In the genomic region with DNA sequence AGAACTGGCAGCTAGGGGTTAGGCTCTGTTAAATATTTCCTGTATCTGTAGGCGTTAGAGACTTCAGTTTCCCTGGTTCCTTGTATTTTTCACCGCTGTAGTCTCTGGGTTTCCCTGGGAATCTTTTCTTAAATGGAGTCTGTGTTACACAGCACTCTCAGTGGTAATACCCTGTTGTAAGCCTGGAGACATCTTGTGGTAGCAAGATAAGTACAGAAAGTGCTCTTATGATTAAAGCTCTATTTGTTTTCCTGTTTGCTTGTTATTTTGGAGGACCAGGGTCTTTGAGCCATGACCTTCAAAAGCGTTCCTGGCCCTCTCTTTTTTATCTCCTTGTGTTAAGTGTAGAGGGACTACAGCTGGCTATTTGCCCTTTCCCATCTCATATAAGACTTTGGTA, we compare ENCODE assay signal across 1 cellular context.
TF ChIP-seq lines count a peak whose summit lies in the region.

No MANE protein-coding gene starts in this region.

TF ChIP-seq in H1, 55 proteins besides CTCF, POLR2A, EP300 and RAD21 (continued from another document):
- TF ChIP-seq, protein P1, sequence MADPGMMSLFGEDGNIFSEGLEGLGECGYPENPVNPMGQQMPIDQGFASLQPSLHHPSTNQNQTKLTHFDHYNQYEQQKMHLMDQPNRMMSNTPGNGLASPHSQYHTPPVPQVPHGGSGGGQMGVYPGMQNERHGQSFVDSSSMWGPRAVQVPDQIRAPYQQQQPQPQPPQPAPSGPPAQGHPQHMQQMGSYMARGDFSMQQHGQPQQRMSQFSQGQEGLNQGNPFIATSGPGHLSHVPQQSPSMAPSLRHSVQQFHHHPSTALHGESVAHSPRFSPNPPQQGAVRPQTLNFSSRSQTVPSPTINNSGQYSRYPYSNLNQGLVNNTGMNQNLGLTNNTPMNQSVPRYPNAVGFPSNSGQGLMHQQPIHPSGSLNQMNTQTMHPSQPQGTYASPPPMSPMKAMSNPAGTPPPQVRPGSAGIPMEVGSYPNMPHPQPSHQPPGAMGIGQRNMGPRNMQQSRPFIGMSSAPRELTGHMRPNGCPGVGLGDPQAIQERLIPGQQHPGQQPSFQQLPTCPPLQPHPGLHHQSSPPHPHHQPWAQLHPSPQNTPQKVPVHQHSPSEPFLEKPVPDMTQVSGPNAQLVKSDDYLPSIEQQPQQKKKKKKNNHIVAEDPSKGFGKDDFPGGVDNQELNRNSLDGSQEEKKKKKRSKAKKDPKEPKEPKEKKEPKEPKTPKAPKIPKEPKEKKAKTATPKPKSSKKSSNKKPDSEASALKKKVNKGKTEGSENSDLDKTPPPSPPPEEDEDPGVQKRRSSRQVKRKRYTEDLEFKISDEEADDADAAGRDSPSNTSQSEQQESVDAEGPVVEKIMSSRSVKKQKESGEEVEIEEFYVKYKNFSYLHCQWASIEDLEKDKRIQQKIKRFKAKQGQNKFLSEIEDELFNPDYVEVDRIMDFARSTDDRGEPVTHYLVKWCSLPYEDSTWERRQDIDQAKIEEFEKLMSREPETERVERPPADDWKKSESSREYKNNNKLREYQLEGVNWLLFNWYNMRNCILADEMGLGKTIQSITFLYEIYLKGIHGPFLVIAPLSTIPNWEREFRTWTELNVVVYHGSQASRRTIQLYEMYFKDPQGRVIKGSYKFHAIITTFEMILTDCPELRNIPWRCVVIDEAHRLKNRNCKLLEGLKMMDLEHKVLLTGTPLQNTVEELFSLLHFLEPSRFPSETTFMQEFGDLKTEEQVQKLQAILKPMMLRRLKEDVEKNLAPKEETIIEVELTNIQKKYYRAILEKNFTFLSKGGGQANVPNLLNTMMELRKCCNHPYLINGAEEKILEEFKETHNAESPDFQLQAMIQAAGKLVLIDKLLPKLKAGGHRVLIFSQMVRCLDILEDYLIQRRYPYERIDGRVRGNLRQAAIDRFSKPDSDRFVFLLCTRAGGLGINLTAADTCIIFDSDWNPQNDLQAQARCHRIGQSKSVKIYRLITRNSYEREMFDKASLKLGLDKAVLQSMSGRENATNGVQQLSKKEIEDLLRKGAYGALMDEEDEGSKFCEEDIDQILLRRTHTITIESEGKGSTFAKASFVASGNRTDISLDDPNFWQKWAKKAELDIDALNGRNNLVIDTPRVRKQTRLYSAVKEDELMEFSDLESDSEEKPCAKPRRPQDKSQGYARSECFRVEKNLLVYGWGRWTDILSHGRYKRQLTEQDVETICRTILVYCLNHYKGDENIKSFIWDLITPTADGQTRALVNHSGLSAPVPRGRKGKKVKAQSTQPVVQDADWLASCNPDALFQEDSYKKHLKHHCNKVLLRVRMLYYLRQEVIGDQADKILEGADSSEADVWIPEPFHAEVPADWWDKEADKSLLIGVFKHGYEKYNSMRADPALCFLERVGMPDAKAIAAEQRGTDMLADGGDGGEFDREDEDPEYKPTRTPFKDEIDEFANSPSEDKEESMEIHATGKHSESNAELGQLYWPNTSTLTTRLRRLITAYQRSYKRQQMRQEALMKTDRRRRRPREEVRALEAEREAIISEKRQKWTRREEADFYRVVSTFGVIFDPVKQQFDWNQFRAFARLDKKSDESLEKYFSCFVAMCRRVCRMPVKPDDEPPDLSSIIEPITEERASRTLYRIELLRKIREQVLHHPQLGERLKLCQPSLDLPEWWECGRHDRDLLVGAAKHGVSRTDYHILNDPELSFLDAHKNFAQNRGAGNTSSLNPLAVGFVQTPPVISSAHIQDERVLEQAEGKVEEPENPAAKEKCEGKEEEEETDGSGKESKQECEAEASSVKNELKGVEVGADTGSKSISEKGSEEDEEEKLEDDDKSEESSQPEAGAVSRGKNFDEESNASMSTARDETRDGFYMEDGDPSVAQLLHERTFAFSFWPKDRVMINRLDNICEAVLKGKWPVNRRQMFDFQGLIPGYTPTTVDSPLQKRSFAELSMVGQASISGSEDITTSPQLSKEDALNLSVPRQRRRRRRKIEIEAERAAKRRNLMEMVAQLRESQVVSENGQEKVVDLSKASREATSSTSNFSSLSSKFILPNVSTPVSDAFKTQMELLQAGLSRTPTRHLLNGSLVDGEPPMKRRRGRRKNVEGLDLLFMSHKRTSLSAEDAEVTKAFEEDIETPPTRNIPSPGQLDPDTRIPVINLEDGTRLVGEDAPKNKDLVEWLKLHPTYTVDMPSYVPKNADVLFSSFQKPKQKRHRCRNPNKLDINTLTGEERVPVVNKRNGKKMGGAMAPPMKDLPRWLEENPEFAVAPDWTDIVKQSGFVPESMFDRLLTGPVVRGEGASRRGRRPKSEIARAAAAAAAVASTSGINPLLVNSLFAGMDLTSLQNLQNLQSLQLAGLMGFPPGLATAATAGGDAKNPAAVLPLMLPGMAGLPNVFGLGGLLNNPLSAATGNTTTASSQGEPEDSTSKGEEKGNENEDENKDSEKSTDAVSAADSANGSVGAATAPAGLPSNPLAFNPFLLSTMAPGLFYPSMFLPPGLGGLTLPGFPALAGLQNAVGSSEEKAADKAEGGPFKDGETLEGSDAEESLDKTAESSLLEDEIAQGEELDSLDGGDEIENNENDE (IDR thresholded peaks at IDR 0.05; ENCODE audit: insufficient replicate concordance, low read length), result no peak
- TF ChIP-seq EGR1 (IDR thresholded peaks at IDR 0.05; ENCODE audit: borderline replicate concordance, low read depth, low read length) (no peak), CEBPB (IDR thresholded peaks at IDR 0.05; ENCODE audit: low read depth, low read length) (no peak), YY1 (IDR thresholded peaks at IDR 0.05; ENCODE audit: low read depth, low read length) (no peak), JUND (IDR thresholded peaks at IDR 0.05; ENCODE audit: low read length) (no peak), CHD1 (IDR thresholded peaks at IDR 0.05; ENCODE audit: low read depth, low read length) (no peak)
